Comparison of ENCODE assay signal across 8 cellular contexts in the genomic region with DNA sequence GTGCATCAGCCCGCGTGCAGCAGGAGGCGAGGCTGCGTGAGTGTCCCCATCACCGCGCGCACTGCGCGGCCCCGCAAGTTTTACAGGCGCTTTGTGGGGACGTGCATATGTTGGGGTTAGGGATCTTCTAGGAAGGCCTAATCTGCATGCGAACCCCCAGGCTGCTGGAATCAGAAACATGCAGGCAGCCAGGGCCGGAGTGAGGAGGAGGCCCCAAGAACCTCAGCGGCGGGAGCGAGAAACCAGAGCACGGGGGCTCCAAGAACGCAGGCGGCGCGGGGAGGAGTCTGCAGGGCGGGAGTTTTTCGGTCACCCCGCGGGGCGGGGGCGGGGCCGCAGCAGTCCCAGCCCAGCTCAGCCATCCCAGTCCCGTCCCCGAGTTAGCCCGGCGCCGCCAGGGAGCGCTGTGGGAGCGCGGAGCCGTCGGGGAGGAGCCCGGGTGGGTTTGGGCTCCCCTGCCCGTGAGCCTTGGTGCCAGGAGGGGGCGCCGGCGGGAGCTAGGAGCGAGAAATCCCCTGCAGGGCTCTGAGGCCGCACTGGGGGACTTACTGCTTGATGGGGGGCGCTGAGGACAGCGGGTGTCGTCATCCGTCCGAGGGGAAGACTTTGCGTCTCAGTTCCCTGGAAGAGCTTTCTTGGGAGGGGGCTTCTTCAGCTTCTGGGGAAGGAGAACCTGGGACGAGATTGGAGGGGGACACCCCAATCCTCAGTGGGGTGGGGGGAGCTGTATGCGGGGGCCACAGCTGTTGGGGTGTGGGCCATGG. TPM values are rescaled to one million over a fixed set of nuclear protein-coding genes. Genes with fewer than 3 reads are reported as not detected.
A peak's percentile ranks its signal among the peaks of the same experiment; 100 is the strongest.
DNase-seq lines count a peak whose midpoint lies in the region; ATAC-seq, FAIRE-seq and TF ChIP-seq lines count a peak whose summit lies in the region.

No MANE protein-coding gene starts in this region.

- H3K9ac ChIP-seq in HUES48 (ENCODE audit: low read depth, low read length) (no peak overlapping the region), NT2/D1 (ENCODE audit: insufficient read length, low read depth) (peak overlapping the region; percentile 80)

- H3K9me3 ChIP-seq in HUES48 (ENCODE audit: control insufficient read depth, insufficient read depth, low read length) (no peaks in the 10 kb centered on the region), NT2/D1 (ENCODE audit: insufficient read depth, low read length) (no peaks in the 10 kb centered on the region)

- ATAC-seq in GM19324 (IDR thresholded peaks at IDR 0.05; ENCODE audit: low FRiP score, unreplicated experiment): peak; percentile 62

- peak; percentile 43 for FAIRE-seq in endometrium (lab: Jason Lieb, UNC)

- peak overlapping the region; percentile 26 for H3K27ac ChIP-seq in HUES48 (ENCODE audit: low read depth, low read length)

- H3K4me1 ChIP-seq in HUES48 (ENCODE audit: control insufficient read depth, insufficient read depth, low read length) (peaks cover 3% of the 10 kb centered on the region; the same call in 1 of the 2 replicates), NT2/D1 (ENCODE audit: insufficient read depth, insufficient read length) (peaks cover 26% of the 10 kb centered on the region)

- no peaks in the 10 kb centered on the region for H3K36me3 ChIP-seq in HUES48 (ENCODE audit: control insufficient read depth, insufficient read depth, low read length)
- H3K36me3 ChIP-seq in NT2/D1 (ENCODE audit: insufficient read depth, insufficient read length, low read length): no peaks in the 10 kb centered on the region

- peak; percentile 87 for TF ChIP-seq CTCF in AG09319 (IDR thresholded peaks at IDR 0.05; ENCODE audit: low read depth, low read length)

- H3K4me3 ChIP-seq in HUES48 (ENCODE audit: low read depth, low read length) (peak overlapping the region; percentile 44), NT2/D1 (ENCODE audit: insufficient read length, low read depth) (peak overlapping the region; percentile 41)

- H3K27me3 ChIP-seq in HUES48 (ENCODE audit: control insufficient read depth, insufficient read depth, low read length) (peaks cover 10% of the 10 kb centered on the region), NT2/D1 (ENCODE audit: insufficient read depth, insufficient read length) (peaks cover 15% of the 10 kb centered on the region)

- DNase-seq in AG09319 (ENCODE audit: extremely low read depth, low read depth): peak; percentile 37
- peak; percentile 95 for DNase-seq in NT2/D1 (ENCODE audit: low read depth, low spot score)
- peak; percentile 92 to 96 (median 95) for DNase-seq in activated CD8-positive, alpha-beta memory T cell treated with anti-CD3 and anti-CD28 coated beads for 48 hours (ENCODE audit: low read depth in 2 of 3, low spot score in 2 of 3)
- DNase-seq in mucosa of gallbladder (ENCODE audit: low spot score): peak; percentile 85
- peak; percentile 73 to 78 for DNase-seq in stimulated activated CD8-positive, alpha-beta memory T cell treated with anti-CD3 and anti-CD28 coated beads, Interleukin-7, amount 100 ng/mL, for 1 hour (ENCODE audit: low read depth in 2 of 2)

RNA-seq across cellular contexts. Expression of a gene that starts 0.9 kb away (rescaled TPM):
- total RNA-seq in mucosa of gallbladder: 6.2 TPM

RNA-seq across cellular contexts. Expression of a gene that starts 13.0 kb away (rescaled TPM):
- total RNA-seq in mucosa of gallbladder: 37.2 TPM

RNA-seq across cellular contexts. Expression of a gene that starts 19.4 kb away (rescaled TPM):
- total RNA-seq in mucosa of gallbladder: 4.1 TPM

RNA-seq across cellular contexts. Expression of a gene that starts 35.6 kb away (rescaled TPM):
- 81.2 TPM for total RNA-seq in mucosa of gallbladder

RNA-seq across cellular contexts. Expression of a gene that starts 47.3 kb away (rescaled TPM):
- 127 TPM for total RNA-seq in mucosa of gallbladder

Comparison
In these comparisons a context has a peak if more than half of its experiments do, and no peak if none do; other contexts are left out.
1. Peak in every context shown above with its lines: DNase-seq, ATAC-seq, H3K4me3 ChIP-seq and H3K27ac ChIP-seq.
2. DNase-seq: peak in every context shown above with its lines; median percentile 95 in NT2/D1; 95 in activated CD8-positive, alpha-beta memory T cell treated with anti-CD3 and anti-CD28 coated beads for 48 hours; 85 in mucosa of gallbladder; 76 in stimulated activated CD8-positive, alpha-beta memory T cell treated with anti-CD3 and anti-CD28 coated beads, Interleukin-7, amount 100 ng/mL, for 1 hour; 37 in AG09319.